ENCODE assay signal across 8 cellular contexts in genomic region chr9:137240841-137241489, GRCh38. TPM values are rescaled to one million over a fixed set of nuclear protein-coding genes. Genes with fewer than 3 reads are reported as not detected.
DNase-seq lines count a peak whose midpoint lies in the region; ATAC-seq, FAIRE-seq and TF ChIP-seq lines count a peak whose summit lies in the region.

TSS of gene TUBB4B (plus strand) at chr9:137241287. CDS start at chr9:137241361, 74 bp downstream.

- intact Hi-C loops in CD14-positive monocyte (cut with micrococcal nuclease) (loop anchor here (1.0 to 5.0 kb wide), 4 partner anchors 14 to 39 kb away; partner anchors contain the start of genes NELFB (in 2 of the 2) and TPRN (in 1 of the 2)), HepG2 (cut with micrococcal nuclease; ENCODE audit: unreplicated experiment) (no loop called here)

- H3K4me1 ChIP-seq in HepG2 (ENCODE audit: insufficient read depth, low read length): peaks cover 62% of the 10 kb centered on the region

- peak within 1 kb of the TSS; percentile 77 to 93 (median 90) for H3K27ac Mint-ChIP-seq in CD14-positive monocyte

- H3K4me1 Mint-ChIP-seq in CD14-positive monocyte: peaks cover 47% of the 10 kb centered on the region

- TF ChIP-seq POLR2A in HepG2 (IDR thresholded peaks at IDR 0.05; ENCODE audit: insufficient read depth in 1 of 2, low read depth in 2 of 2, low read length in 2 of 2): peak in 1 of 2 experiments; percentile 99; a peak in 2 of 4 replicates

- no TSS peak for BruUV-seq in HepG2 (replicated peaks; lab: Mats Ljungman, UMichigan)

- no peaks in the 10 kb centered on the region for H3K9me3 ChIP-seq in HepG2 (ENCODE audit: low read length)

- peak; percentile 99 for FAIRE-seq in HepG2 (lab: Jason Lieb, UNC)

- H3K27me3 ChIP-seq in HepG2 (ENCODE audit: control insufficient read depth in 1 of 2, insufficient read depth in 2 of 2, low read length in 2 of 2): no peaks in the 10 kb centered on the region; a peak in 1 of 5 replicates

- in situ Hi-C loops in HepG2 (cut with HindIII; ENCODE audit: extremely low pct_ligation_motif_present, low pct_unique_long_range_greater_than_20kb): no loop called here

- TF ChIP-seq EP300 in HepG2 (IDR thresholded peaks at IDR 0.05; ENCODE audit: low read depth in 2 of 2, low read length in 2 of 2) (no peak), HepG2 (CRISPR knock-in tag; IDR thresholded peaks at IDR 0.05; ENCODE audit: borderline replicate concordance) (peak; percentile 48; the same call in 1 of the 2 replicates)

- no peak within 1 kb of the TSS for H2AFZ ChIP-seq in HepG2 (ENCODE audit: low read length)

- peak within 1 kb of the TSS; percentile 92 for H3K9ac ChIP-seq in HepG2 (ENCODE audit: insufficient read depth, low read depth, low read length)

- H3K36me3 Mint-ChIP-seq in CD14-positive monocyte: peaks cover 15 to 18% of the 10 kb centered on the region in 2 donors

- H3K79me2 ChIP-seq in HepG2 (ENCODE audit: insufficient read depth, low read length): peaks cover 36% of the 10 kb centered on the region

- TF ChIP-seq RAD21 in HepG2 (CRISPR knock-in tag; IDR thresholded peaks at IDR 0.05): peak; percentile 69

- 0% methylated on average over 14 of the region's 67 CpGs for WGBS in HepG2 (ENCODE audit: low lambda C conversion rate)

- H3K9me3 Mint-ChIP-seq in CD14-positive monocyte: peaks cover 0 to 3% (median 0%) of the 10 kb centered on the region in 7 donors

- H3K36me3 ChIP-seq in HepG2 (replicated peaks in 1 of 2; ENCODE audit: control insufficient read depth in 1 of 2, insufficient read depth in 2 of 2, low read length in 2 of 2): peaks cover 4 to 19% of the 10 kb centered on the region in 2 experiments; a peak in 4 of 5 replicates

- H3K4me2 ChIP-seq in HepG2 (ENCODE audit: low read depth, low read length): peak within 1 kb of the TSS; percentile 99

- CTCF ChIA-PET in HepG2 (lab: Yijun Ruan, JAX; ENCODE audit: low intra/inter-chr PET ratio, low total read pairs): no interaction called here

- H3K4me3 ChIP-seq in HepG2 (replicated peaks in 1 of 3; ENCODE audit: insufficient read depth in 1 of 3, low read depth in 2 of 3, low read length in 3 of 3): peak within 1 kb of the TSS; percentile 89 to 94 (median 94)

- H3K27ac ChIP-seq in HepG2 (ENCODE audit: extremely low read length, insufficient read depth, low read length): peak within 1 kb of the TSS; percentile 96

- POLR2A ChIA-PET in HepG2 (lab: Yijun Ruan, JAX): interaction anchor here (0.7 to 7.7 kb wide), 34 partner anchors 11 to 440 kb away, joined by 3 to 317 read pairs (median 6); partner anchors contain the start of genes ENTPD2, ENTPD8, LRRC26 and MAN1B1

- ATAC-seq in GM19397 (IDR thresholded peaks at IDR 0.05; ENCODE audit: unreplicated experiment) (peak; percentile 67), HG03571 (IDR thresholded peaks at IDR 0.05; ENCODE audit: unreplicated experiment) (peak; percentile 71), HepG2 (peak; percentile 55)

- TF ChIP-seq CTCF in CD14-positive monocyte (IDR thresholded peaks at IDR 0.05): no peak
- no peak for TF ChIP-seq CTCF in HepG2 (CRISPR knock-in tag; IDR thresholded peaks at IDR 0.05)

- H3K27me3 Mint-ChIP-seq in CD14-positive monocyte (ENCODE audit: low read depth in 3 of 3): peaks cover 1 to 3% (median 2%) of the 10 kb centered on the region in 3 donors

- DNase-seq in CD14-positive monocyte (ENCODE audit: low spot score): peak; percentile 99
- DNase-seq in NCI-H82 (lab: John Stamatoyannopoulos, UW): peak; percentile 100
- peak; percentile 95 to 97 for DNase-seq in activated CD4-positive, alpha-beta T cell treated with anti-CD3 and anti-CD28 coated beads, Interleukin-2, amount 50 U/mL, for 48 hours
- peak; percentile 100 for DNase-seq in dermis microvascular lymphatic vessel endothelial cell (ENCODE audit: low read depth in 2 of 2)
- DNase-seq in HepG2 (ENCODE audit: low spot score): peak; percentile 99
- DNase-seq in stimulated activated CD4-positive, alpha-beta T cell treated with anti-CD3 and anti-CD28 coated beads, Interleukin-4, amount 100 ng/mL, for 1 hour: peak; percentile 93

- H4K20me1 ChIP-seq in HepG2 (ENCODE audit: insufficient read depth, low read length): peaks cover 27% of the 10 kb centered on the region

- peak within 1 kb of the TSS; percentile 84 to 85 for H3K4me3 Mint-ChIP-seq in CD14-positive monocyte

TF ChIP-seq in HepG2, 621 proteins besides CTCF, POLR2A, EP300 and RAD21 (continues in another document):
- TF ChIP-seq PRDM15 (CRISPR knock-in tag; IDR thresholded peaks at IDR 0.05) (no peak), MIXL1 (CRISPR knock-in tag; IDR thresholded peaks at IDR 0.05) (0 out of 2 replicates have a peak, but pooled peaks have one; percentile 52), HOXA9 (CRISPR knock-in tag; IDR thresholded peaks at IDR 0.05; ENCODE audit: borderline replicate concordance) (0 out of 2 replicates have a peak, but pooled peaks have one; percentile 45), SIX1 (CRISPR knock-in tag; IDR thresholded peaks at IDR 0.05; ENCODE audit: borderline replicate concordance) (no peak), ZNF841 (CRISPR knock-in tag; IDR thresholded peaks at IDR 0.05; ENCODE audit: borderline replicate concordance) (peak; percentile 22; the same call in 1 of the 2 replicates), MTA3 (CRISPR knock-in tag; IDR thresholded peaks at IDR 0.05) (no peak), ZNF652 (CRISPR knock-in tag; IDR thresholded peaks at IDR 0.05; ENCODE audit: borderline replicate concordance, low read depth) (no peak), PHB2 (IDR thresholded peaks at IDR 0.05; ENCODE audit: partially characterized antibody) (no peak), ZNF44 (CRISPR knock-in tag; IDR thresholded peaks at IDR 0.05) (no peak), ZNF563 (CRISPR knock-in tag; IDR thresholded peaks at IDR 0.05) (peak; percentile 9; the same call in 1 of the 2 replicates)

RNA-seq across cellular contexts. Expression of gene TUBB4B, which starts in this region (rescaled TPM):
- polyA plus RNA-seq in CD14-positive monocyte: 10 to 100 TPM; 58.1 to 70.8 TPM
- total RNA-seq in dermis microvascular lymphatic vessel endothelial cell: 127 and 144 TPM in 2 replicates
- total RNA-seq in HepG2 (2016; rRNA removed; fragmentation: Illumina TruSeq; extraction: Trizol): 412 and 481 TPM in 2 replicates
- total RNA-seq in HepG2 (2016; cell fraction: cytosol; rRNA removed; fragmentation: Illumina TruSeq; extraction: Trizol; ENCODE audit: low read depth): 96.3 and 106 TPM in 2 replicates
- total RNA-seq in HepG2 (2016; cell fraction: insoluble cytoplasmic fraction; rRNA removed; fragmentation: Illumina TruSeq; extraction: Trizol): 424 and 467 TPM in 2 replicates
- 128 TPM in 2 replicates for total RNA-seq in HepG2 (2016; cell fraction: membrane; rRNA removed; fragmentation: Illumina TruSeq; extraction: Trizol)
- 195 and 203 TPM in 2 replicates for total RNA-seq in HepG2 (2016; cell fraction: nucleus; rRNA removed; fragmentation: Illumina TruSeq; extraction: Trizol)
- 182 and 243 TPM in 2 replicates for polyA plus RNA-seq in HepG2 (2011; rRNA removed)
- 251 and 293 TPM in 2 replicates for polyA plus RNA-seq in HepG2 (2011; cell fraction: cytosol; rRNA removed)
- 210 and 235 TPM in 2 replicates for polyA plus RNA-seq in HepG2 (2011; cell fraction: nucleus; rRNA removed)
- 190 and 205 TPM in 2 replicates for polyA plus RNA-seq in HepG2 (2012)
- 115 and 121 TPM in 2 replicates for polyA plus RNA-seq in HepG2 (2016; cell fraction: cytosol; fragmentation: Illumina TruSeq; extraction: Trizol; ENCODE audit: low read depth)
- polyA plus RNA-seq in HepG2 (2016; cell fraction: insoluble cytoplasmic fraction; fragmentation: Illumina TruSeq; extraction: Trizol; ENCODE audit: low read depth): 587 and 625 TPM in 2 replicates
- polyA plus RNA-seq in HepG2 (2016; cell fraction: membrane; fragmentation: Illumina TruSeq; extraction: Trizol; ENCODE audit: low read depth): 115 and 122 TPM in 2 replicates
- 355 and 369 TPM in 2 replicates for polyA plus RNA-seq in HepG2 (2016; cell fraction: nucleus; fragmentation: Illumina TruSeq; extraction: Trizol; ENCODE audit: insufficient read depth, low read depth)
- polyA minus RNA-seq in HepG2 (2011; rRNA and poly(A)+ RNA removed; ENCODE audit: low replicate concordance): 270 and 721 TPM in 2 replicates
- polyA minus RNA-seq in HepG2 (2011; cell fraction: cytosol; rRNA and poly(A)+ RNA removed): 140 and 144 TPM in 2 replicates
- polyA minus RNA-seq in HepG2 (2011; cell fraction: nucleus; rRNA and poly(A)+ RNA removed): 74.6 and 75.6 TPM in 2 replicates

Comparison
In these comparisons a context has a peak if more than half of its experiments do, and no peak if none do; other contexts are left out.
1. Peak in every context shown above with its lines: DNase-seq, ATAC-seq, H3K4me3 ChIP-seq and H3K27ac ChIP-seq.